In genomic region chr1:236795757-236796719, GRCh38 we compare ENCODE assay signal across 8 cellular contexts. TPM values are rescaled to one million over a fixed set of nuclear protein-coding genes. Genes with fewer than 3 reads are reported as not detected.
A peak's percentile ranks its signal among the peaks of the same experiment; 100 is the strongest.
DNase-seq lines count a peak whose midpoint lies in the region; ATAC-seq, FAIRE-seq and TF ChIP-seq lines count a peak whose summit lies in the region.

No MANE protein-coding gene starts in this region.

- peak; percentile 42 for FAIRE-seq in K562 (lab: Jason Lieb, UNC)
- FAIRE-seq in keratinocyte (lab: Jason Lieb, UNC), result no peak

- H3K79me2 ChIP-seq in K562 (ENCODE audit: control insufficient read depth, insufficient read depth, low read length), result peaks cover 58% of the 10 kb centered on the region
- H3K79me2 ChIP-seq in keratinocyte (ENCODE audit: control insufficient read depth, insufficient read depth, low read length), result peaks cover 35% of the 10 kb centered on the region

- H4K20me1 ChIP-seq in K562 (replicated peaks; ENCODE audit: control insufficient read depth, insufficient read depth, low read length) (no peaks in the 10 kb centered on the region), keratinocyte (ENCODE audit: control insufficient read depth, extremely low read depth, insufficient read depth, low read length) (no peaks in the 10 kb centered on the region)

- BruUV-seq in Panc1 (replicated peaks; lab: Mats Ljungman, UMichigan), result TSS peak; percentile 68
- BruUV-seq in K562 (replicated peaks; lab: Mats Ljungman, UMichigan), result no TSS peak

- WGBS in K562 (ENCODE audit: insufficient coverage, low coverage, missing lambda C conversion rate), result 1% methylated on average over 41 of the region's 41 CpGs

- H3K4me2 ChIP-seq in K562 (ENCODE audit: insufficient read depth, low read length) (peak overlapping the region; percentile 94), keratinocyte (ENCODE audit: control insufficient read depth, extremely low read depth, insufficient read depth, low read depth, low read length) (peak overlapping the region; percentile 99)

- no peak for TF ChIP-seq POLR2A in K562 (conservative IDR thresholded peaks at IDR 0.05)

- intact Hi-C loops in Panc1 (cut with micrococcal nuclease; ENCODE audit: unreplicated experiment) (no loop called here), K562 (cut with micrococcal nuclease) (loop anchor here (5.0 kb wide), 1 partner anchor 194 kb away; the partner anchor contains the start of gene HEATR1)

- H3K4me1 ChIP-seq in Panc1 (ENCODE audit: control insufficient read depth, insufficient read depth, low read length), result peaks cover 9% of the 10 kb centered on the region; the same call in 1 of the 2 replicates
- peaks cover 10 to 13% of the 10 kb centered on the region in 2 experiments; a peak in 4 of 5 replicates for H3K4me1 ChIP-seq in K562 (replicated peaks in 1 of 2; ENCODE audit: control insufficient read depth in 2 of 2, insufficient read depth in 2 of 2, low read length in 2 of 2)
- peaks cover 16% of the 10 kb centered on the region for H3K4me1 ChIP-seq in keratinocyte (ENCODE audit: control insufficient read depth, extremely low read depth, insufficient read depth, low read length)

- POLR2A ChIA-PET in AG04450 (lab: Yijun Ruan, JAX) (no interaction called here), Panc1 (lab: Charles Lee) (no interaction called here), K562 (lab: Yijun Ruan, JAX) (interaction anchor here (0.7 to 2.0 kb wide), 6 partner anchors 10 to 303 kb away, joined by 3 to 6 read pairs (median 4); no protein-coding TSS in a partner anchor)

- H3K9me3 ChIP-seq in AG04450 (ENCODE audit: control insufficient read depth, insufficient read depth, low read length) (no peaks in the 10 kb centered on the region), Panc1 (ENCODE audit: control insufficient read depth, insufficient read depth, low read depth, low read length) (no peaks in the 10 kb centered on the region), K562 (replicated peaks; ENCODE audit: control insufficient read depth, insufficient read depth, low read depth, low read length) (peaks cover 4% of the 10 kb centered on the region; the same call in 1 of the 2 replicates), keratinocyte (ENCODE audit: control insufficient read depth, low read depth, low read length) (no peaks in the 10 kb centered on the region)

- no peak for TF ChIP-seq RAD21 in K562 (CRISPR knock-in tag; conservative IDR thresholded peaks at IDR 0.05 in 1 of 2, IDR thresholded peaks at IDR 0.05 in 1 of 2)

- ATAC-seq in GM18858 (IDR thresholded peaks at IDR 0.05; ENCODE audit: unreplicated experiment), result peak; percentile 13
- peak; percentile 34 for ATAC-seq in HG03064 (IDR thresholded peaks at IDR 0.05; ENCODE audit: low read depth, unreplicated experiment)
- ATAC-seq in Panc1, result peak; percentile 23
- peak; percentile 63 for ATAC-seq in K562

- no peak for DNase-seq in AG04450 (ENCODE audit: low read depth, low spot score)
- DNase-seq in Panc1 (ENCODE audit: low read depth, low spot score), result no peak
- DNase-seq in K562 (ENCODE audit: extremely low read depth in 1 of 4, low spot score in 3 of 4), result peak in 2 of 4 experiments; percentile 20 to 35
- peak; percentile 4 for DNase-seq in keratinocyte (ENCODE audit: low read depth, low spot score)
- DNase-seq in stimulated activated CD4-positive, alpha-beta T cell treated with anti-CD3 and anti-CD28 coated beads, Interleukin-4, amount 100 ng/mL, for 4 hours, result peak; percentile 66 to 67
- DNase-seq in activated gamma-delta T cell (lab: John Stamatoyannopoulos, UW), result no peak

- dilution Hi-C loops in keratinocyte (cut with MboI; ENCODE audit: extremely low pct_ligation_motif_present, low sequenced_read_pairs), result no loop called here

- H3K9ac ChIP-seq in K562 (ENCODE audit: insufficient read depth in 1 of 2, low read depth in 2 of 2, low read length in 2 of 2) (peak overlapping the region; percentile 94 to 98), keratinocyte (ENCODE audit: control insufficient read depth, extremely low read depth, insufficient read depth, low read length) (peak overlapping the region; percentile 98)

- H3K27ac ChIP-seq in AG04450 (ENCODE audit: low read depth, low read length) (peak overlapping the region; percentile 68), Panc1 (ENCODE audit: low read length) (peak overlapping the region; percentile 87), K562 (ENCODE audit: extremely low read depth, low read depth, low read length) (peak overlapping the region; percentile 79), keratinocyte (ENCODE audit: control insufficient read depth, insufficient read depth, low read length) (peak overlapping the region; percentile 96)

- H2AFZ ChIP-seq in K562 (ENCODE audit: low read depth, low read length) (peak overlapping the region; percentile 94), keratinocyte (ENCODE audit: control insufficient read depth, low read length) (peak overlapping the region; percentile 98)

- TF ChIP-seq CTCF in AG04450 (IDR thresholded peaks at IDR 0.05; ENCODE audit: low read depth, low read length) (no peak), Panc1 (IDR thresholded peaks at IDR 0.05) (no peak), K562 (IDR thresholded peaks at IDR 0.05 in 2 of 3, conservative IDR thresholded peaks at IDR 0.05 in 1 of 3; ENCODE audit: insufficient read depth in 2 of 3, low read depth in 1 of 3, low read length in 3 of 3) (no peak), keratinocyte (optimal IDR thresholded peaks at IDR 0.05 in 1 of 3, IDR thresholded peaks at IDR 0.05 in 1 of 3, conservative IDR thresholded peaks at IDR 0.05 in 1 of 3; ENCODE audit: extremely low read depth in 1 of 3, insufficient read depth in 2 of 3, low read length in 3 of 3) (no peak)

- H3K36me3 ChIP-seq in Panc1 (ENCODE audit: control insufficient read depth, insufficient read depth, low read length) (peaks cover 2% of the 10 kb centered on the region; the same call in 1 of the 2 replicates), K562 (ENCODE audit: control insufficient read depth, insufficient read depth, low read length) (peaks cover 18% of the 10 kb centered on the region; the same call in 2 of the 3 replicates), keratinocyte (ENCODE audit: control insufficient read depth in 2 of 2, extremely low read depth in 1 of 2, insufficient read depth in 2 of 2, low read length in 2 of 2) (no peaks in the 10 kb centered on the region)

- H3K27me3 ChIP-seq in AG04450 (ENCODE audit: control insufficient read depth, insufficient read depth, low read length), result no peaks in the 10 kb centered on the region
- no peaks in the 10 kb centered on the region for H3K27me3 ChIP-seq in Panc1 (ENCODE audit: control insufficient read depth, insufficient read depth, low read length)
- no peaks in the 10 kb centered on the region; a peak in 2 of 5 replicates for H3K27me3 ChIP-seq in K562 (ENCODE audit: control insufficient read depth in 2 of 2, insufficient read depth in 2 of 2, low read length in 2 of 2)
- no peaks in the 10 kb centered on the region for H3K27me3 ChIP-seq in keratinocyte (ENCODE audit: control insufficient read depth, extremely low read depth, insufficient read depth, low read length)

- no peaks in the 10 kb centered on the region for H3K9me1 ChIP-seq in K562 (ENCODE audit: control insufficient read depth, insufficient read depth, low read length)
- no peaks in the 10 kb centered on the region for H3K9me1 ChIP-seq in keratinocyte (ENCODE audit: control insufficient read depth, extremely low read depth, insufficient read depth, low read length)

- TF ChIP-seq EP300 in K562 (IDR thresholded peaks at IDR 0.05; ENCODE audit: low read length), result no peak

- H3K4me3 ChIP-seq in AG04450 (ENCODE audit: low read depth, low read length), result peak overlapping the region; percentile 65
- peak overlapping the region; percentile 77 to 89 for H3K4me3 ChIP-seq in Panc1 (ENCODE audit: low read depth in 2 of 2, low read length in 2 of 2)
- H3K4me3 ChIP-seq in K562, result peak overlapping the region; percentile 58
- H3K4me3 ChIP-seq in keratinocyte (ENCODE audit: control insufficient read depth in 2 of 3, extremely low read depth in 1 of 3, insufficient read depth in 2 of 3, low read depth in 1 of 3, low read length in 3 of 3), result peak overlapping the region; percentile 91 to 99 (median 97)

- CTCF ChIA-PET in AG04450 (lab: Charles Lee) (interaction anchor here (0.5 to 1.4 kb wide), 3 partner anchors 37 to 187 kb away, joined by 3 to 7 read pairs (median 6); no protein-coding TSS in a partner anchor), Panc1 (lab: Charles Lee) (interaction anchor here (0.6 kb wide), 1 partner anchor 187 kb away, joined by 3 read pairs; no protein-coding TSS in a partner anchor), K562 (lab: Yijun Ruan, JAX; ENCODE audit: low intra/inter-chr PET ratio) (no interaction called here)

- in situ Hi-C loops in Panc1 (cut with HindIII; ENCODE audit: low pct_unique_long_range_greater_than_20kb, low sequenced_read_pairs), result no loop called here
- in situ Hi-C loops in K562 (cut with MboI), result no loop called here

RNA-seq across cellular contexts. Expression of gene MTR, which starts 0.9 kb away (rescaled TPM):
- polyA plus RNA-seq in AG04450 (2011; rRNA removed) (11.0 and 13.0 TPM in 2 replicates), K562 (2011; rRNA removed) (25.4 and 28.7 TPM in 2 replicates), K562 (2014; fragmentation: Illumina TruSeq; extraction: Trizol) (14.2 and 16.1 TPM in 2 replicates), K562 (2014; fragmentation: Nextera tagmentation; extraction: Ambion mirVana) (1 to 10 TPM; 3.4 to 5.1 TPM), K562 (2014; rRNA removed) (16.9 and 17.6 TPM in 2 replicates), keratinocyte (9.9 to 14.3 TPM (median 12.3 TPM) in 3 replicates)
- 18.3 and 26.6 TPM in 2 replicates for polyA minus RNA-seq in AG04450 (2011; rRNA and poly(A)+ RNA removed)
- total RNA-seq in Panc1 (2021; ENCODE audit: unreplicated experiment) (33.7 TPM), K562 (2014; rRNA removed) (20.3 and 21.2 TPM in 2 replicates), K562 (2014; rRNA removed; fragmentation: Illumina TruSeq; extraction: Trizol) (31.5 and 38.4 TPM in 2 replicates), K562 (2015; rRNA removed; fragmentation: Illumina TruSeq; extraction: Trizol) (28.4 and 31.1 TPM in 2 replicates), K562 (2021) (38.0 and 44.3 TPM in 2 replicates)
- 8.0 TPM for polyA plus RNA-seq in Panc1 (2012; ENCODE audit: insufficient read length)
- total RNA-seq in K562 (2011; cell fraction: chromatin; rRNA removed; ENCODE audit: low replicate concordance), result 48.7 and 126 TPM in 2 replicates
- total RNA-seq in K562 (2011; cell fraction: nucleolus; rRNA removed), result 13.0 and 19.2 TPM in 2 replicates
- total RNA-seq in K562 (2011; cell fraction: nucleoplasm; rRNA removed), result 33.1 and 37.2 TPM in 2 replicates
- polyA plus RNA-seq in K562 (2011; cell fraction: cytosol; rRNA removed), result 7.9 and 13.2 TPM in 2 replicates
- polyA plus RNA-seq in K562 (2011; cell fraction: nucleus; rRNA removed), result 27.0 and 38.9 TPM in 2 replicates
- polyA plus RNA-seq in K562 (2012), result 9.6 and 11.5 TPM in 2 replicates
- polyA minus RNA-seq in K562 (2011; rRNA and poly(A)+ RNA removed), result 93.6 and 102 TPM in 2 replicates
- 30.9 and 34.7 TPM in 2 replicates for polyA minus RNA-seq in K562 (2011; cell fraction: cytosol; rRNA and poly(A)+ RNA removed)
- polyA minus RNA-seq in K562 (2011; cell fraction: nucleus; rRNA and poly(A)+ RNA removed), result 18.4 and 43.9 TPM in 2 replicates
- polyA plus RNA-seq in keratinocyte (2011; ENCODE audit: low read depth), result 3.8 TPM
- polyA plus RNA-seq in keratinocyte (2011; cell fraction: cytosol; rRNA removed), result 4.8 and 8.4 TPM in 2 replicates
- 23.2 and 25.3 TPM in 2 replicates for polyA plus RNA-seq in keratinocyte (2011; cell fraction: nucleus; rRNA removed)
- 4.6 and 12.3 TPM in 2 replicates for polyA plus RNA-seq in keratinocyte (2012; ENCODE audit: low replicate concordance)
- 9.4 to 42.8 TPM (median 16.3 TPM) in 3 replicates for polyA minus RNA-seq in keratinocyte
- polyA minus RNA-seq in keratinocyte (2011; cell fraction: cytosol; rRNA and poly(A)+ RNA removed), result 7.5 TPM
- polyA minus RNA-seq in keratinocyte (2011; cell fraction: nucleus; rRNA and poly(A)+ RNA removed), result 19.4 and 60.6 TPM in 2 replicates

Comparison
In these comparisons a context has a peak if more than half of its experiments do, and no peak if none do; other contexts are left out.
1. DNase-seq: peak in keratinocyte (single experiment) and stimulated activated CD4-positive, alpha-beta T cell treated with anti-CD3 and anti-CD28 coated beads, Interleukin-4, amount 100 ng/mL, for 4 hours (2 of 2); none in AG04450 (single experiment), Panc1 (single experiment) and activated gamma-delta T cell (single experiment).
2. ATAC-seq: peak in every context shown above with its lines; median percentile 63 in K562; 34 in HG03064; 23 in Panc1; 13 in GM18858.
3. Peak in every context shown above with its lines, with median percentiles within 50 percentile points of each other: H3K27ac ChIP-seq and H3K4me3 ChIP-seq.